ENCODE assay signal across 8 cellular contexts in genomic region chr15:63505842-63506222, GRCh38. TPM values are rescaled to one million over a fixed set of nuclear protein-coding genes. Genes with fewer than 3 reads are reported as not detected.
DNase-seq lines count a peak whose midpoint lies in the region; ATAC-seq and TF ChIP-seq lines count a peak whose summit lies in the region.

No MANE protein-coding gene starts in this region.

- peak overlapping the region; percentile 88 to 94 (median 94) for H3K27ac Mint-ChIP-seq in CD4-positive, CD25-positive, alpha-beta regulatory T cell
- H3K27ac Mint-ChIP-seq in neural progenitor cell: peak overlapping the region; percentile 89

- no peak overlapping the region for H2AFZ ChIP-seq in neural progenitor cell (replicated peaks)

- H3K4me2 ChIP-seq in neural progenitor cell: peak overlapping the region; percentile 83

- DNase-seq in CD4-positive, CD25-positive, alpha-beta regulatory T cell: peak in 1 of 3 donors; percentile 24
- no peak for DNase-seq in NT2/D1 (ENCODE audit: low read depth, low spot score)
- DNase-seq in effector memory CD4-positive, alpha-beta T cell: no peak
- no peak for DNase-seq in neural progenitor cell (ENCODE audit: low spot score)
- DNase-seq in activated gamma-delta T cell treated with Interleukin-2 at 50 U/mL for 16 hours: no peak
- no peak for DNase-seq in NOMO-1 treated with dmso at 0.1 percent for 144 hours (lab: John Stamatoyannopoulos, UW; ENCODE audit: unreplicated experiment)

- no peak for ATAC-seq in CD4-positive, CD25-positive, alpha-beta regulatory T cell (ENCODE audit: low read depth in 2 of 2)
- ATAC-seq in GM18858 (IDR thresholded peaks at IDR 0.05; ENCODE audit: unreplicated experiment) (no peak), HG03520 (IDR thresholded peaks at IDR 0.05; ENCODE audit: unreplicated experiment) (no peak)

- peaks cover 67% of the 10 kb centered on the region for H4K20me1 ChIP-seq in neural progenitor cell (ENCODE audit: low read depth)

- peak overlapping the region; percentile 96 for H3K4me3 ChIP-seq in CD4-positive, CD25-positive, alpha-beta regulatory T cell (ENCODE audit: low read depth, low read length)
- H3K4me3 ChIP-seq in NT2/D1 (ENCODE audit: insufficient read length, low read depth): peak overlapping the region; percentile 95
- H3K4me3 ChIP-seq in effector memory CD4-positive, alpha-beta T cell (ENCODE audit: insufficient read depth, low read depth, low read length, poor library complexity, severe bottlenecking): peak overlapping the region; percentile 82
- peak overlapping the region; percentile 70 for H3K4me3 ChIP-seq in neural progenitor cell

- peaks cover 28% of the 10 kb centered on the region for H3F3A ChIP-seq in neural progenitor cell (ENCODE audit: low read depth)

- H3K36me3 Mint-ChIP-seq in CD4-positive, CD25-positive, alpha-beta regulatory T cell: no peaks in the 10 kb centered on the region
- H3K36me3 Mint-ChIP-seq in neural progenitor cell: no peaks in the 10 kb centered on the region

- H3K79me2 ChIP-seq in neural progenitor cell (ENCODE audit: low read depth): peaks cover 53% of the 10 kb centered on the region

- TF ChIP-seq CTCF in neural progenitor cell (IDR thresholded peaks at IDR 0.05): no peak

- H3K27me3 ChIP-seq in CD4-positive, CD25-positive, alpha-beta regulatory T cell (ENCODE audit: control insufficient read depth, insufficient read depth, low read length): no peaks in the 10 kb centered on the region
- H3K27me3 ChIP-seq in NT2/D1 (ENCODE audit: insufficient read depth, insufficient read length) (peaks cover 39% of the 10 kb centered on the region), neural progenitor cell (peaks cover 77% of the 10 kb centered on the region)
- no peaks in the 10 kb centered on the region for H3K27me3 ChIP-seq in effector memory CD4-positive, alpha-beta T cell (replicated peaks; ENCODE audit: control insufficient read depth, insufficient read depth, low read length, poor library complexity, severe bottlenecking)

- peak overlapping the region; percentile 99 for H3K27ac ChIP-seq in CD4-positive, CD25-positive, alpha-beta regulatory T cell (ENCODE audit: insufficient read depth, low read length, poor library complexity, severe bottlenecking)
- H3K27ac ChIP-seq in effector memory CD4-positive, alpha-beta T cell (ENCODE audit: insufficient read depth, low read length, poor library complexity, severe bottlenecking): peak overlapping the region; percentile 100
- no peak overlapping the region for H3K27ac ChIP-seq in neural progenitor cell

- peak overlapping the region; percentile 95 for H3K9ac ChIP-seq in NT2/D1 (ENCODE audit: insufficient read length, low read depth)
- H3K9ac ChIP-seq in neural progenitor cell: no peak overlapping the region

- H3K9me3 Mint-ChIP-seq in CD4-positive, CD25-positive, alpha-beta regulatory T cell: no peaks in the 10 kb centered on the region
- H3K9me3 Mint-ChIP-seq in neural progenitor cell: no peaks in the 10 kb centered on the region

- no peaks in the 10 kb centered on the region for H3K36me3 ChIP-seq in CD4-positive, CD25-positive, alpha-beta regulatory T cell (ENCODE audit: control insufficient read depth, insufficient read depth, low read length)
- H3K36me3 ChIP-seq in NT2/D1 (ENCODE audit: insufficient read depth, insufficient read length, low read length): peaks cover 3% of the 10 kb centered on the region
- no peaks in the 10 kb centered on the region for H3K36me3 ChIP-seq in effector memory CD4-positive, alpha-beta T cell (ENCODE audit: control insufficient read depth, insufficient read depth, low read length)
- H3K36me3 ChIP-seq in neural progenitor cell: no peaks in the 10 kb centered on the region

- peaks cover 6% of the 10 kb centered on the region for H3K27me3 Mint-ChIP-seq in CD4-positive, CD25-positive, alpha-beta regulatory T cell
- H3K27me3 Mint-ChIP-seq in neural progenitor cell (ENCODE audit: insufficient read depth, low read depth): peaks cover 7% of the 10 kb centered on the region

- H3K4me1 ChIP-seq in CD4-positive, CD25-positive, alpha-beta regulatory T cell (ENCODE audit: control insufficient read depth, insufficient read depth, low read length, poor library complexity, severe bottlenecking): peaks cover 85% of the 10 kb centered on the region
- peaks cover 3% of the 10 kb centered on the region for H3K4me1 ChIP-seq in NT2/D1 (ENCODE audit: insufficient read depth, insufficient read length)
- peaks cover 74% of the 10 kb centered on the region for H3K4me1 ChIP-seq in effector memory CD4-positive, alpha-beta T cell (ENCODE audit: control insufficient read depth, insufficient read depth, low read length, poor library complexity, severe bottlenecking)
- peaks cover 29% of the 10 kb centered on the region for H3K4me1 ChIP-seq in neural progenitor cell

- H3K9me3 ChIP-seq in CD4-positive, CD25-positive, alpha-beta regulatory T cell (ENCODE audit: control insufficient read depth in 2 of 2, low read length in 2 of 2): no peaks in the 10 kb centered on the region
- H3K9me3 ChIP-seq in NT2/D1 (ENCODE audit: insufficient read depth, low read length) (no peaks in the 10 kb centered on the region), neural progenitor cell (ENCODE audit: low read depth) (no peaks in the 10 kb centered on the region)
- H3K9me3 ChIP-seq in effector memory CD4-positive, alpha-beta T cell (ENCODE audit: control insufficient read depth, low read length): no peaks in the 10 kb centered on the region

- H3K4me3 Mint-ChIP-seq in CD4-positive, CD25-positive, alpha-beta regulatory T cell: peak overlapping the region; percentile 92 to 99 (median 98)
- peak overlapping the region; percentile 94 for H3K4me3 Mint-ChIP-seq in neural progenitor cell

- H3K4me1 Mint-ChIP-seq in CD4-positive, CD25-positive, alpha-beta regulatory T cell: peaks cover 34 to 75% (median 67%) of the 10 kb centered on the region in 4 donors
- peaks cover 74% of the 10 kb centered on the region for H3K4me1 Mint-ChIP-seq in neural progenitor cell

RNA-seq across cellular contexts. Expression of gene USP3, which starts 1.4 kb away (rescaled TPM):
- 223 TPM for total RNA-seq in CD4-positive, CD25-positive, alpha-beta regulatory T cell
- polyA plus RNA-seq in CD4-positive, CD25-positive, alpha-beta regulatory T cell: 10 to 100 TPM; 49.5 to 57.2 (median 55.3) TPM
- 48.8 and 64.2 TPM in 2 replicates for total RNA-seq in neural progenitor cell (ENCODE audit: low replicate concordance)
